In genomic region chr7:134925766-134926165, GRCh38 we compare ENCODE assay signal across 16 cellular contexts.
DNase-seq lines count a peak whose midpoint lies in the region; ATAC-seq and TF ChIP-seq lines count a peak whose summit lies in the region.
"Had no signal": no experiment of that assay in that cellular context is flagged by ENCODE, and none has a peak within 500 bp of the region (broad histone marks: within the 10 kb centered on the region; RNA-seq: fewer than 3 reads in every experiment).

No MANE protein-coding gene starts in this region.

- H3K9me3 ChIP-seq in GM23248 (ENCODE audit: low read depth) (no peaks in the 10 kb centered on the region), smooth muscle cell (replicated peaks; ENCODE audit: low read depth) (no peaks in the 10 kb centered on the region)
- H3K9me3 ChIP-seq: A549 had no signal

- H3K79me2 ChIP-seq in GM23248 (ENCODE audit: insufficient read depth) = peaks cover 98% of the 10 kb centered on the region
- peaks cover 96% of the 10 kb centered on the region for H3K79me2 ChIP-seq in smooth muscle cell (ENCODE audit: low read depth)

- H3K9me2 ChIP-seq in GM23248 (ENCODE audit: insufficient read depth) = no peaks in the 10 kb centered on the region

- H3K4me2 ChIP-seq in GM23248 (ENCODE audit: unreplicated experiment) (no peak overlapping the region), smooth muscle cell (no peak overlapping the region)
- H3K4me2 ChIP-seq: A549, KMS-11 had no signal

- H3F3A ChIP-seq in GM23248 (ENCODE audit: insufficient read depth) (peaks cover 86% of the 10 kb centered on the region), smooth muscle cell (ENCODE audit: low read depth) (peaks cover 40% of the 10 kb centered on the region)

- H3K4me1 ChIP-seq in GM23248 (ENCODE audit: insufficient read depth) (peaks cover 32% of the 10 kb centered on the region), smooth muscle cell (ENCODE audit: low read depth) (no peaks in the 10 kb centered on the region)

- ATAC-seq in GM18517 (IDR thresholded peaks at IDR 0.05; ENCODE audit: unreplicated experiment) = no peak
- ATAC-seq: A549, HepG2 had no signal

- H3K36me3 ChIP-seq in GM23248 (ENCODE audit: low read depth) (peaks cover 40% of the 10 kb centered on the region), smooth muscle cell (ENCODE audit: low read depth) (peaks cover 23% of the 10 kb centered on the region)

- H3K27ac ChIP-seq in GM23248 (peak overlapping the region; percentile 49), smooth muscle cell (ENCODE audit: low read depth) (peak overlapping the region; percentile 89)
- H3K27ac ChIP-seq: A549, KMS-11 had no signal

- H3K27me3 ChIP-seq in GM23248 (replicated peaks; ENCODE audit: insufficient read depth) (no peaks in the 10 kb centered on the region), smooth muscle cell (ENCODE audit: low read depth) (no peaks in the 10 kb centered on the region)

- H3K9ac ChIP-seq in GM23248 (no peak overlapping the region), smooth muscle cell (ENCODE audit: low read depth) (no peak overlapping the region)
- H3K9ac ChIP-seq: KMS-11 had no signal

- H4K20me1 ChIP-seq in GM23248 (ENCODE audit: insufficient read depth) = no peaks in the 10 kb centered on the region
- H4K20me1 ChIP-seq in smooth muscle cell (ENCODE audit: low read depth) = peaks cover 72% of the 10 kb centered on the region

- TF ChIP-seq CTCF in choroid plexus epithelial cell (conservative IDR thresholded peaks at IDR 0.05; ENCODE audit: low read depth, low read length) (no peak), smooth muscle cell (IDR thresholded peaks at IDR 0.05; ENCODE audit: borderline replicate concordance, insufficient read depth, poor library complexity, severe bottlenecking) (no peak)

- in situ Hi-C loops in GM23248 (cut with MboI) = no loop called here

- WGBS in GM23248 (ENCODE audit: low coverage in 1 of 2, low lambda C conversion rate in 2 of 2, missing lambda C conversion rate in 2 of 2), 2 experiments = 96 to 98% methylated on average over 5 of the region's 5 CpGs
- WGBS in smooth muscle cell (ENCODE audit: low lambda C conversion rate) = 96% methylated on average over 5 of the region's 5 CpGs

- H2AFZ ChIP-seq in GM23248 = no peak overlapping the region
- no peak overlapping the region for H2AFZ ChIP-seq in smooth muscle cell (ENCODE audit: low read depth)

- DNase-seq in GM23248 (no peak), choroid plexus epithelial cell (ENCODE audit: low read depth) (peak; percentile 50), myocyte (ENCODE audit: low read depth) (peak; percentile 38), smooth muscle cell (lab: John Stamatoyannopoulos, UW; ENCODE audit: unreplicated experiment) (no peak), NCI-H748 treated with DMSO at 0.1 percent for 48 hours (lab: John Stamatoyannopoulos, UW) (no peak), cerebellum (ENCODE audit: low spot score) (no peak)
- DNase-seq: AML-193, DMS153, NCI-H1048, NCI-H1436 treated with DMSO at 0.1 percent for 48 hours, NCI-H2081, NCI-H510A had no signal

- H3K4me3 ChIP-seq in GM23248 (no peak overlapping the region), choroid plexus epithelial cell (ENCODE audit: low read depth, low read length) (no peak overlapping the region), smooth muscle cell (no peak overlapping the region)
- H3K4me3 ChIP-seq: A549 had no signal

Comparison
In these comparisons a context has a peak if more than half of its experiments do, and no peak if none do; other contexts are left out.
1. DNase-seq: peak in choroid plexus epithelial cell (single experiment) and myocyte (single experiment); none in GM23248 (single experiment), smooth muscle cell (single experiment), NCI-H748 treated with DMSO at 0.1 percent for 48 hours (single experiment) and cerebellum (single experiment).